Comparison of ENCODE assay signal across 26 cellular contexts in the genomic region with DNA sequence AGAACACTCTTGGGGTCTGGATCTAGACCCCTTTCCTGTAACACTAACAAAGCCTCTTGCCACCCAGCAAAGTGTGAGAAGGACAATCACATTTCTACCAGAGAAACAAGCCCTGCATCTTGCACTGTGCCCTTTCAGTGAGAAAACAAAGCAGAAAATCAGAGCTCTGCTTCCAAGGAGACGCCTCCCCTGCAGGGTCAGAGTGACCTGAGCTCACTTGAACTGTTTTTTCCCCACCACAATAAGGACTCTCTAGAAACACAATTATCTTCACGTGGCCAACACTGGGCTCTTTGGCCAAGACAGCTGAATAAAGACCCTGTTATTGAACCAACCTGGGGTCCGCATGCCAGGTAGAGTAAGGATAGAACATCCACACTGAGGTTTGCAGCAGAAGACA. TPM values are rescaled to one million over a fixed set of nuclear protein-coding genes. Genes with fewer than 3 reads are reported as not detected.
"Had no signal": no experiment of that assay in that cellular context is flagged by ENCODE, and none has a peak within 500 bp of the region (broad histone marks: within the 10 kb centered on the region; RNA-seq: fewer than 3 reads in every experiment).

No MANE protein-coding gene starts in this region.

- DNase-seq: KBM-7; MV-4-11; NCI-H1048; NCI-H1105; NCI-H1417; NCI-H1436 treated with DMSO at 0.1 percent for 48 hours; NCI-H1694; NCI-H187 treated with DMSO at 0.1 percent for 48 hours; NCI-H2029 treated with DMSO at 0.1 percent for 48 hours; NCI-H2171 treated with DMSO at 0.1 percent for 48 hours; NCI-H226; NCI-H510A; NCI-H524 treated with DMSO at 0.1 percent for 48 hours; NCI-H69; NCI-H774; NK-92 treated with Interleukin-12 subunit alpha and Interleukin-12 subunit beta, amount 100 ng/mL, for 24 hours; PC-3; SHP77; SK-N-SH had no signal

- H3K27ac ChIP-seq: RWPE1 had no signal

- H3K9ac ChIP-seq: SK-N-SH had no signal

- ATAC-seq: Panc1, PC-3 had no signal

- H3K9me3 ChIP-seq: SK-N-SH had no signal

- H3K4me2 ChIP-seq: SK-N-SH had no signal

RNA-seq across cellular contexts. Expression of a gene that starts 30.1 kb away (rescaled TPM):
- total RNA-seq: HT-29, LHCN-M2, MCF 10A, OCI-LY7, PC-3, SK-MEL-5 had no signal
- polyA plus RNA-seq: SK-N-SH had no signal
